In the genomic region with DNA sequence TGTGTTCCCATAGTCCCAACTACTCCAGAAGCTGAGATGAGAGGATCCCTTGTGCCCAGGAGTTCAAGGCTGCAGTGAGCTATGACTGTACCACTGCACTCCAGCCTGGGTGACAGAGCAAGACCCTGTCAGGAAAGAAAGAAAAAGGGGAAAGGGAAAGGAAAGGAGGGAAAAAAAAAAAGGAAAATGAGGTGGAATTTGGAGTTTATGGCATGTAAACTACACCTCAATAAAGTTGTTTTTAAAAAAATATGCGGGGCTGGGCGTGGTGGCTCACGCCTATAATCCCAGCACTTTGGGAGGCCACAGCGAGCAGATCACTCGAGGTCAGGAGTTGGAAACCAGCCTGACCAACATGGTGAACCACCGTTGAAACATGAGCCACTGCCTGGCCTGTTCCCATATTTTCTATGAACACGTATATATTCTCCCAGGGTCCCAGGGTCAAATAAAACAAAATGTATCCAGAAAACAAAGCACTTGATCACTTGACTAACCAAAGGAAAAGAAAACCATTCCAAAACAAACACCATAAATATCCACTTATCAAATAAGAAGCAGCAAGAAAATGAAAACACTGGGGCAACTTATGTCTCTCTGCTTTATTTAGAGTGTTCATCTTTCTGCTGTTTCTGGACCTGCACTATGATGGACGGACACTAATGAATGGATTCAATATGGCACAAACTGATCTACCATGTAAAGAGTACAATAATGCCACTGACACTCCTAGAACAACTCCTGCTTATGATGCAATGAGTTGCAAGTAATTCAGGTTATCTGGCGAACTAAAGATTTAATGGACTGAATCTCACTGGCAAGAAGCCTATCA, we compare ENCODE assay signal across 2 cellular contexts.
TF ChIP-seq lines count a peak whose summit lies in the region.

No MANE protein-coding gene starts in this region.

TF ChIP-seq in A549, 52 proteins besides CTCF, POLR2A, EP300 and RAD21:
- no peak for TF ChIP-seq PHF8 (IDR thresholded peaks at IDR 0.05; ENCODE audit: borderline replicate concordance, low read depth)

TF ChIP-seq in GM12891, 5 proteins besides CTCF, POLR2A, EP300 and RAD21:
- TF ChIP-seq PAX5 (IDR thresholded peaks at IDR 0.05; ENCODE audit: insufficient read depth, low read length, severe bottlenecking) = no peak
- no peak for TF ChIP-seq POLR2AphosphoS5 (IDR thresholded peaks at IDR 0.05; ENCODE audit: low read depth, low read length)
- no peak for TF ChIP-seq POU2F2 (IDR thresholded peaks at IDR 0.05; ENCODE audit: low read depth, low read length)
- no peak for TF ChIP-seq SPI1 (IDR thresholded peaks at IDR 0.05; ENCODE audit: low read depth, low read length)
- TF ChIP-seq TAF1 (IDR thresholded peaks at IDR 0.05; ENCODE audit: low read depth, low read length) = no peak
TF ChIP-seq in GM12891: peak in this region for 0.
